In the genomic region with DNA sequence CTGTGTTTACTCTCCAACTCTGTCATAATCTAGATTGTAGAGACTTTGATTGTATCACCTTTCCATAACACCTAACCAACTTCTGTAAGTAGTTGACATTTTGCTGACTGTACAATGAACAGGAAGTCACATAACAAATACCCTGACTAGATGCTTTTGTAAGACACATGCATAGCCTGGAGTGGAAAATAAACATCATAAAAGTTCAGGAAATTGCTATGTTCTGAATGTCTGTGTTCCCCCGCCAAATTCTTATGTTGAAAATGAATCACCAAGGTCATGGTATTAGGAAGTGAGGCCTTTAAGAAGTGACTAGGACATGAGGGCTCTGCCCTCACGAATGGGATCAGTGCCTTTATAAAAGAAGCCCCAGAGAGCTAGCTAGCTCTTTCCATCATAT, we compare ENCODE assay signal across 1 cellular context.
TF ChIP-seq lines count a peak whose summit lies in the region.

No MANE protein-coding gene starts in this region.

TF ChIP-seq in IMR-90, 13 proteins besides CTCF, POLR2A, EP300 and RAD21 (continued from another document):
- TF ChIP-seq NFE2L2 (IDR thresholded peaks at IDR 0.05; ENCODE audit: low read depth, low read length) (peak; percentile 30; the same call in 1 of the 2 replicates), CHD1 (IDR thresholded peaks at IDR 0.05; ENCODE audit: low read depth, low read length) (no peak), MXI1 (IDR thresholded peaks at IDR 0.05; ENCODE audit: borderline replicate concordance, low read depth, low read length) (no peak), MAFK (IDR thresholded peaks at IDR 0.05; ENCODE audit: low read depth, low read length) (peak; percentile 94), RCOR1 (IDR thresholded peaks at IDR 0.05; ENCODE audit: insufficient replicate concordance, low read length) (peak; percentile 28), MAZ (IDR thresholded peaks at IDR 0.05; ENCODE audit: borderline replicate concordance, low read depth, low read length) (no peak)
TF ChIP-seq in IMR-90: peak in this region for 5.
